Comparison of ENCODE assay signal across 8 cellular contexts in genomic region chr10:73247509-73248258, GRCh38. TPM values are rescaled to one million over a fixed set of nuclear protein-coding genes. Genes with fewer than 3 reads are reported as not detected.
DNase-seq lines count a peak whose midpoint lies in the region; ATAC-seq and TF ChIP-seq lines count a peak whose summit lies in the region.

No MANE protein-coding gene starts in this region.

- H3K27ac ChIP-seq in C4-2B (peak overlapping the region; percentile 81), caudate nucleus (ENCODE audit: low read depth, low read length) (peak overlapping the region; percentile 41)

- TF ChIP-seq POLR2A in GM18505 (IDR thresholded peaks at IDR 0.05; ENCODE audit: borderline replicate concordance, extremely low read depth, insufficient read depth, insufficient read length): no peak

- POLR2A ChIA-PET in naive thymus-derived CD8-positive, alpha-beta T cell (lab: Charles Lee): interaction anchor here (0.9 to 2.5 kb wide), 10 partner anchors 8 to 378 kb away, joined by 3 to 16 read pairs (median 5); partner anchors contain the start of genes ANXA7, CFAP70, ECD and FAM149B1

- no peak for ATAC-seq in naive thymus-derived CD8-positive, alpha-beta T cell
- ATAC-seq in GM18505 (IDR thresholded peaks at IDR 0.05; ENCODE audit: unreplicated experiment) (no peak), HG03175 (IDR thresholded peaks at IDR 0.05; ENCODE audit: unreplicated experiment) (no peak)

- H3K9me3 Mint-ChIP-seq in naive thymus-derived CD8-positive, alpha-beta T cell: no peaks in the 10 kb centered on the region

- H3K27ac Mint-ChIP-seq in naive thymus-derived CD8-positive, alpha-beta T cell: peak overlapping the region; percentile 91 to 98 (median 96)

- TF ChIP-seq CTCF in C4-2B (conservative IDR thresholded peaks at IDR 0.05): no peak

- peaks cover 0 to 57% (median 15%) of the 10 kb centered on the region in 3 donors for H3K36me3 Mint-ChIP-seq in naive thymus-derived CD8-positive, alpha-beta T cell

- H3K4me1 Mint-ChIP-seq in naive thymus-derived CD8-positive, alpha-beta T cell: peaks cover 11 to 78% (median 54%) of the 10 kb centered on the region in 4 donors

- peak overlapping the region; percentile 91 to 98 (median 95) for H3K4me3 Mint-ChIP-seq in naive thymus-derived CD8-positive, alpha-beta T cell

- DNase-seq in Kasumi-1 (lab: John Stamatoyannopoulos, UW): peak; percentile 41 to 44
- no peak for DNase-seq in caudate nucleus (lab: John Stamatoyannopoulos, UW)
- DNase-seq in naive thymus-derived CD8-positive, alpha-beta T cell: no peak
- DNase-seq in GOT3 (lab: John Stamatoyannopoulos, UW): no peak
- no peak for DNase-seq in SHP77 treated with DMSO at 0.1 percent for 48 hours (lab: John Stamatoyannopoulos, UW)

- H3K27me3 Mint-ChIP-seq in naive thymus-derived CD8-positive, alpha-beta T cell: no peaks in the 10 kb centered on the region

RNA-seq across cellular contexts. Expression of gene DNAJC9, which starts 0.6 kb away (rescaled TPM):
- total RNA-seq in naive thymus-derived CD8-positive, alpha-beta T cell: 10 to 100 TPM; 28.5 to 30.8 TPM
- polyA plus RNA-seq in naive thymus-derived CD8-positive, alpha-beta T cell: 10 to 100 TPM; 27.5 to 28.7 (median 27.6) TPM

RNA-seq across cellular contexts. Expression of gene MRPS16, which starts 4.8 kb away (rescaled TPM):
- total RNA-seq in naive thymus-derived CD8-positive, alpha-beta T cell: 10 to 100 TPM; 51.3 to 54.3 TPM
- polyA plus RNA-seq in naive thymus-derived CD8-positive, alpha-beta T cell: 100 to 1,000 TPM in 1 of 3 donors, 10 to 100 TPM in 2; 91.1 to 117 (median 92.4) TPM

Comparison
In these comparisons a context has a peak if more than half of its experiments do, and no peak if none do; other contexts are left out.
1. DNase-seq: peak in Kasumi-1 (2 of 2); none in caudate nucleus (0 of 61), naive thymus-derived CD8-positive, alpha-beta T cell (0 of 10), GOT3 (single experiment) and SHP77 treated with DMSO at 0.1 percent for 48 hours (single experiment).